ENCODE assay signal across 1 cellular context in the genomic region with DNA sequence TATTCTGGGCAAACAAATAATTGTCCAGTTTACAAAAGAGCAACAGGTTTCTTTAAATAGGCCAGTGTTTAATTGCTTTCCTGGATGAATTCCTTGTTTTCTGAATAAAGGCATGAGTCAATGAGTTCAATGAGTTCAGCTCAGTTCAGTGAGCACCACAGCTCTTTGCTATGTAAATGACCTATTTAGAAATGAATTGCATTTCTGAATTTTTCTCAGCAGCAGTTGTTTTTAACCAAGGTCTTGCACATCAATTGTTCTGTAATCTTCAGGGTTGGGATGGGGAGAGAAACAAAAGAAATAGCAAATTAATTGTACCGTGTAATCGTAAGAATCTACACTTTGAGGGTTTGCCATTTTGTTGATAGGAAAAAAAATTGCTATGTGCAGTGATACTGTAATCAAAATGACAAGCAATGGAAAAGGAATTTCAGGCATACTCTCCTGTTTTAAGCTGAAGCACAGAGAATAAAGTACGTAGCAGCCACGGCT.
TF ChIP-seq lines count a peak whose summit lies in the region.

No MANE protein-coding gene starts in this region.

TF ChIP-seq in endothelial cell of umbilical vein, 7 proteins besides CTCF, POLR2A, EP300 and RAD21:
- TF ChIP-seq MYC (IDR thresholded peaks at IDR 0.05; ENCODE audit: low read depth, low read length) (no peak), POLR2AphosphoS5 (IDR thresholded peaks at IDR 0.05; ENCODE audit: insufficient read depth, low read depth, low read length) (no peak), GATA2 (IDR thresholded peaks at IDR 0.05; ENCODE audit: insufficient read depth, insufficient read length, low read depth, low read length) (no peak), JUN (IDR thresholded peaks at IDR 0.05; ENCODE audit: borderline replicate concordance, insufficient read depth, insufficient read length, low read depth) (no peak), FOS (IDR thresholded peaks at IDR 0.05; ENCODE audit: borderline replicate concordance, insufficient read depth, low read length) (no peak), EZH2 (IDR thresholded peaks at IDR 0.05; ENCODE audit: borderline replicate concordance, low read depth, low read length, severe bottlenecking) (no peak)
- TF ChIP-seq, protein P1, sequence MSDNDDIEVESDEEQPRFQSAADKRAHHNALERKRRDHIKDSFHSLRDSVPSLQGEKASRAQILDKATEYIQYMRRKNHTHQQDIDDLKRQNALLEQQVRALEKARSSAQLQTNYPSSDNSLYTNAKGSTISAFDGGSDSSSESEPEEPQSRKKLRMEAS (IDR thresholded peaks at IDR 0.05; ENCODE audit: insufficient read depth, insufficient read length), result no peak
